ENCODE assay signal across 1 cellular context in genomic region chr5:179818746-179819295, GRCh38.
A peak's percentile ranks its signal among the peaks of the same experiment; 100 is the strongest.
TF ChIP-seq lines count a peak whose summit lies in the region.

No MANE protein-coding gene starts in this region.

TF ChIP-seq in K562, 482 proteins besides CTCF, POLR2A, EP300 and RAD21 (continues in another document):
- TF ChIP-seq TGIF2 (CRISPR knock-in tag; IDR thresholded peaks at IDR 0.05), result no peak
- TF ChIP-seq DIDO1 (tag; IDR thresholded peaks at IDR 0.05; ENCODE audit: low read depth), result no peak
- TF ChIP-seq PCBP2 (IDR thresholded peaks at IDR 0.05; ENCODE audit: low read depth, low read length, poor library complexity, severe bottlenecking), result no peak
- no peak for TF ChIP-seq HNRNPH1 (optimal IDR thresholded peaks at IDR 0.05; ENCODE audit: low read depth, low read length)
- no peak for TF ChIP-seq STAT6 (CRISPR knock-in tag; IDR thresholded peaks at IDR 0.05)
- no peak for TF ChIP-seq ZNF354B (CRISPR knock-in tag; IDR thresholded peaks at IDR 0.05)
- no peak for TF ChIP-seq NKRF (IDR thresholded peaks at IDR 0.05; ENCODE audit: borderline replicate concordance)
- peak; percentile 90 for TF ChIP-seq SMAD4 (CRISPR knock-in tag; conservative IDR thresholded peaks at IDR 0.05)
- TF ChIP-seq ID3 (CRISPR knock-in tag; IDR thresholded peaks at IDR 0.05), result no peak
- TF ChIP-seq ID3 (tag; IDR thresholded peaks at IDR 0.05), result peak; percentile 21; the same call in 1 of the 2 replicates
- 0 out of 2 replicates have a peak, but pooled peaks have one; percentile 41 for TF ChIP-seq OTX1 (CRISPR knock-in tag; IDR thresholded peaks at IDR 0.05)
- 0 out of 2 replicates have a peak, but pooled peaks have one; percentile 30 for TF ChIP-seq ZNF583 (CRISPR knock-in tag; IDR thresholded peaks at IDR 0.05)
- TF ChIP-seq KLF13 (tag; IDR thresholded peaks at IDR 0.05; ENCODE audit: borderline replicate concordance, low read depth), result no peak
- no peak for TF ChIP-seq ZNF184 (CRISPR knock-in tag; IDR thresholded peaks at IDR 0.05)
- TF ChIP-seq E2F1 (CRISPR knock-in tag; IDR thresholded peaks at IDR 0.05), result 0 out of 2 replicates have a peak, but pooled peaks have one; percentile 43
- 0 out of 4 replicates have a peak, but pooled peaks of 1 of the 2 experiments have one; percentile 52 for TF ChIP-seq BCLAF1 (IDR thresholded peaks at IDR 0.05; ENCODE audit: borderline replicate concordance in 1 of 2, control insufficient read depth in 1 of 2, low read depth in 2 of 2, low read length in 1 of 2)
- TF ChIP-seq ZNF282 (CRISPR knock-in tag; IDR thresholded peaks at IDR 0.05), result no peak
- no peak for TF ChIP-seq CREB3L1 (IDR thresholded peaks at IDR 0.05; ENCODE audit: borderline replicate concordance, low read depth)
- no peak for TF ChIP-seq TSC22D4 (tag; IDR thresholded peaks at IDR 0.05)
- TF ChIP-seq ETS2 (tag; IDR thresholded peaks at IDR 0.05; ENCODE audit: borderline replicate concordance, poor library complexity, severe bottlenecking), result no peak
- no peak for TF ChIP-seq CTCFL (IDR thresholded peaks at IDR 0.05; ENCODE audit: borderline replicate concordance, insufficient read depth, low read depth, low read length, poor library complexity, severe bottlenecking)
- peak; percentile 70 for TF ChIP-seq ZBTB12 (CRISPR knock-in tag; IDR thresholded peaks at IDR 0.05)
- no peak for TF ChIP-seq ZNF12 (CRISPR knock-in tag; IDR thresholded peaks at IDR 0.05)
- no peak for TF ChIP-seq TEAD4 (IDR thresholded peaks at IDR 0.05; ENCODE audit: low read length)
- no peak for TF ChIP-seq TEAD4 (CRISPR knock-in tag; IDR thresholded peaks at IDR 0.05; ENCODE audit: borderline replicate concordance)
- TF ChIP-seq SLC30A9 (CRISPR knock-in tag; IDR thresholded peaks at IDR 0.05), result no peak
- TF ChIP-seq HMGN3 (IDR thresholded peaks at IDR 0.05; ENCODE audit: borderline replicate concordance, extremely low read depth, insufficient read length, low read depth, low read length), result peak; percentile 99
- TF ChIP-seq HCFC1 (IDR thresholded peaks at IDR 0.05; ENCODE audit: low read depth, low read length), result peak; percentile 38; the same call in 1 of the 2 replicates
- TF ChIP-seq BRD9 (IDR thresholded peaks at IDR 0.05; ENCODE audit: low read depth, partially characterized antibody), result no peak
- TF ChIP-seq CEBPG (CRISPR knock-in tag; IDR thresholded peaks at IDR 0.05), result peak; percentile 61
- TF ChIP-seq CEBPG (tag; conservative IDR thresholded peaks at IDR 0.05 in 1 of 2, IDR thresholded peaks at IDR 0.05 in 1 of 2), result peak; percentile 49 to 67; a peak in 3 of 4 replicates
- TF ChIP-seq HIVEP1 (CRISPR knock-in tag; IDR thresholded peaks at IDR 0.05), result peak; percentile 98
- no peak for TF ChIP-seq ZNF23 (CRISPR knock-in tag; IDR thresholded peaks at IDR 0.05)
- no peak for TF ChIP-seq GTF2A2 (tag; IDR thresholded peaks at IDR 0.05)
- TF ChIP-seq ZNF384 (IDR thresholded peaks at IDR 0.05; ENCODE audit: low read depth, low read length), result no peak
- TF ChIP-seq BRF2 (IDR thresholded peaks at IDR 0.05; ENCODE audit: borderline replicate concordance, insufficient read depth, insufficient read length), result no peak
- TF ChIP-seq SAFB (IDR thresholded peaks at IDR 0.05; ENCODE audit: borderline replicate concordance, low read depth, low read length), result peak; percentile 65; the same call in 1 of the 2 replicates
- 0 out of 2 replicates have a peak, but pooled peaks have one; percentile 11 for TF ChIP-seq HDAC8 (tag; IDR thresholded peaks at IDR 0.05)
- peak; percentile 91 for TF ChIP-seq HDAC3 (IDR thresholded peaks at IDR 0.05; ENCODE audit: borderline replicate concordance, partially characterized antibody)
- TF ChIP-seq MAZ (CRISPR knock-in tag; conservative IDR thresholded peaks at IDR 0.05 in 1 of 2, IDR thresholded peaks at IDR 0.05 in 1 of 2), result peak; percentile 63 to 93
- no peak for TF ChIP-seq SRSF9 (IDR thresholded peaks at IDR 0.05; ENCODE audit: borderline replicate concordance, low read depth, low read length)
- TF ChIP-seq C11orf30 (IDR thresholded peaks at IDR 0.05; ENCODE audit: low read depth), result peak; percentile 55
- TF ChIP-seq THRAP3 (IDR thresholded peaks at IDR 0.05; ENCODE audit: borderline replicate concordance), result no peak
- peak; percentile 61; the same call in 1 of the 2 replicates for TF ChIP-seq MEF2D (tag; conservative IDR thresholded peaks at IDR 0.05; ENCODE audit: low read depth)
- TF ChIP-seq PRPF4 (IDR thresholded peaks at IDR 0.05; ENCODE audit: insufficient read depth, low read depth, low read length, poor library complexity, severe bottlenecking), result peak; percentile 67
- TF ChIP-seq CBFA2T3 (IDR thresholded peaks at IDR 0.05), result peak; percentile 32; the same call in 1 of the 2 replicates
- TF ChIP-seq TAF1 (IDR thresholded peaks at IDR 0.05; ENCODE audit: control insufficient read depth, extremely low read depth, insufficient read depth, low read length, severe bottlenecking), result peak; percentile 52
- TF ChIP-seq CC2D1A (IDR thresholded peaks at IDR 0.05), result no peak
- 0 out of 2 replicates have a peak, but pooled peaks have one; percentile 12 for TF ChIP-seq ZNF586 (CRISPR knock-in tag; conservative IDR thresholded peaks at IDR 0.05)
- TF ChIP-seq ELF2 (CRISPR knock-in tag; IDR thresholded peaks at IDR 0.05), result no peak
- peak; percentile 80 for TF ChIP-seq POLR2G (IDR thresholded peaks at IDR 0.05; ENCODE audit: low read depth, low read length)
- peak; percentile 78; the same call in 1 of the 2 replicates for TF ChIP-seq ELF4 (CRISPR knock-in tag; IDR thresholded peaks at IDR 0.05)
